20 cellular contexts compared by ENCODE assay signal in genomic region chr1:63665410-63665809, GRCh38.
"Had no signal": no experiment of that assay in that cellular context is flagged by ENCODE, and none has a peak within 500 bp of the region (broad histone marks: within the 10 kb centered on the region; RNA-seq: fewer than 3 reads in every experiment).

No MANE protein-coding gene starts in this region.

- H3K4me3 ChIP-seq: K562, SJCRH30 had no signal

- H3K4me1 Mint-ChIP-seq: IgD-negative memory B cell had no signal

- H3K27me3 ChIP-seq: SJCRH30 had no signal

- ATAC-seq: K562, Panc1, SK-N-SH treated with all-trans-retinoic acid at 6 μM for 48 hours had no signal

- DNase-seq: NCI-H1092, NCI-H1105 treated with DMSO at 0.1 percent for 48 hours, NCI-H1417 treated with DMSO at 0.1 percent for 48 hours, NCI-H146, NCI-H1694 treated with DMSO at 0.1 percent for 48 hours, NCI-H1930, NCI-H2081, NCI-H2107, NCI-H2227 treated with DMSO at 0.1 percent for 48 hours, NCI-H524, NCI-H526 treated with DMSO at 0.1 percent for 48 hours, NCI-H774, SHP77, SJCRH30 had no signal

- H3K27me3 Mint-ChIP-seq: IgD-negative memory B cell had no signal

- H3K9me3 ChIP-seq: SJCRH30 had no signal

- H3K27ac ChIP-seq: HL-60, RWPE1, SJCRH30 had no signal

- H3K4me3 Mint-ChIP-seq: IgD-negative memory B cell had no signal
